Comparison of ENCODE assay signal across 8 cellular contexts in the genomic region with DNA sequence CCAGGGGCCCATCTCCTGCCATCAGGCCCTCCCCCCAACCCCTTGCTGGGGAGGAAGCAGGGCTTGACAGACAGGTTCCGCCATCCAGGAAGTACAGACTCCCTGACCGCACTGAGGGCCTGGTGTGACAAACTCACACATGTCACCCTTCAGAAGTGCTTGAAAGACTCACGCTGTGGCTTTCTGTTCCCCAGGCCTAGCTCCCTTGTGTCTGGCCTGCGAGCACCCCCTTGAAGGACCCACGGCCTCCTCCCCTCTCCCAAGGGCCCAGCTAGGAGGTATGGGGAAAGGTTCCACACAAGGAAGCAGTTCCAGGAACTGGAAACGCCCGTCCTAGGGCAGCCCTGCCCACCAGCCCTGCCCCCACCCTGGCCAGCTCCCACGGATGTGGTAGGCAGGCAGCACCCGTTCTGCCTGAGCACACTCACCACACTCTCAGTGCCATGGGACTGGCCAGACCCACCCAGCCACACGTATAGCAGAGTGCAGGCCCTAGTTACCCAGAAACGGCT. TPM values are rescaled to one million over a fixed set of nuclear protein-coding genes. Genes with fewer than 3 reads are reported as not detected.
DNase-seq lines count a peak whose midpoint lies in the region; TF ChIP-seq lines count a peak whose summit lies in the region.

No MANE protein-coding gene starts in this region.

- H3K27me3 ChIP-seq in H9 (ENCODE audit: insufficient read depth, low read length) (no peaks in the 10 kb centered on the region), left ventricle myocardium inferior (ENCODE audit: low read depth) (no peaks in the 10 kb centered on the region), uterus (no peaks in the 10 kb centered on the region), testis (no peaks in the 10 kb centered on the region)

- no peak for TF ChIP-seq CTCF in H9 (conservative IDR thresholded peaks at IDR 0.05)
- no peak for TF ChIP-seq CTCF in NB4 (IDR thresholded peaks at IDR 0.05; ENCODE audit: low read depth, low read length)
- no peak for TF ChIP-seq CTCF in left ventricle myocardium inferior (IDR thresholded peaks at IDR 0.05; ENCODE audit: borderline replicate concordance)
- TF ChIP-seq CTCF in uterus (IDR thresholded peaks at IDR 0.05): no peak
- no peak for TF ChIP-seq CTCF in testis (IDR thresholded peaks at IDR 0.05)

- peak; percentile 15 for TF ChIP-seq POLR2A in GM10847 (IDR thresholded peaks at IDR 0.05; ENCODE audit: extremely low read depth, insufficient read length)
- TF ChIP-seq POLR2A in NB4 (IDR thresholded peaks at IDR 0.05; ENCODE audit: extremely low read depth, insufficient read length): no peak
- TF ChIP-seq POLR2A in uterus (IDR thresholded peaks at IDR 0.05): no peak
- no peak for TF ChIP-seq POLR2A in testis (IDR thresholded peaks at IDR 0.05)

- H3K4me2 ChIP-seq in H9 (ENCODE audit: insufficient read depth, insufficient read length, low read length): no peak overlapping the region

- H2BK20ac ChIP-seq in H9 (ENCODE audit: low read depth, low read length, poor library complexity, severe bottlenecking): no peak overlapping the region

- H3K4me3 ChIP-seq in NB4 (ENCODE audit: low read depth, low read length) (no peak overlapping the region), left ventricle myocardium inferior (no peak overlapping the region), uterus (no peak overlapping the region), testis (no peak overlapping the region)

- H3K9ac ChIP-seq in H9 (ENCODE audit: extremely low read depth, insufficient read length, low read length): no peak overlapping the region

- no peak overlapping the region for H4K91ac ChIP-seq in H9 (ENCODE audit: insufficient read length, low read depth, low read length)

- H3K4ac ChIP-seq in H9 (ENCODE audit: low read depth, low read length): no peak overlapping the region

- H3K27me3 Mint-ChIP-seq in H9 (ENCODE audit: low read depth): no peaks in the 10 kb centered on the region

- no peak overlapping the region for H3K18ac ChIP-seq in H9 (ENCODE audit: insufficient read length, low read depth, low read length)

- peak overlapping the region in 1 of 2 experiments; percentile 38; a peak in 1 of 5 replicates for H3K4me3 Mint-ChIP-seq in H9

- H2BK120ac ChIP-seq in H9 (ENCODE audit: low read depth, low read length, poor library complexity, severe bottlenecking): no peak overlapping the region

- H4K20me1 ChIP-seq in H9 (ENCODE audit: control insufficient read depth, insufficient read depth, insufficient read length): no peaks in the 10 kb centered on the region

- H2AK5ac ChIP-seq in H9 (ENCODE audit: insufficient read length, low read length): no peak overlapping the region

- no peak overlapping the region for H3K23ac ChIP-seq in H9 (ENCODE audit: insufficient read length, low read depth, low read length)

- peaks cover 71 to 91% (median 83%) of the 10 kb centered on the region in 3 experiments for H3K36me3 Mint-ChIP-seq in H9 (ENCODE audit: insufficient read depth in 1 of 3, low read depth in 3 of 3)

- no peak overlapping the region for H3K14ac ChIP-seq in H9 (ENCODE audit: insufficient read depth, low read length)

- H3K27ac Mint-ChIP-seq in H9: peak overlapping the region; percentile 79 to 92 (median 91); a peak in 4 of 7 replicates

- H2AFZ ChIP-seq in H9 (ENCODE audit: low read length): no peak overlapping the region

- no peaks in the 10 kb centered on the region for H3K9me3 ChIP-seq in H9 (ENCODE audit: control insufficient read depth, low read depth, low read length)
- H3K9me3 ChIP-seq in left ventricle myocardium inferior (replicated peaks): no peaks in the 10 kb centered on the region
- H3K9me3 ChIP-seq in uterus: no peaks in the 10 kb centered on the region
- no peaks in the 10 kb centered on the region for H3K9me3 ChIP-seq in testis

- intact Hi-C loops in left ventricle myocardium inferior (cut with micrococcal nuclease) (no loop called here), uterus (cut with DNase I; ENCODE audit: low total_unique reads) (no loop called here), testis (cut with DNase I; ENCODE audit: low total_unique reads) (no loop called here)

- H3K4me1 ChIP-seq in H9 (ENCODE audit: insufficient read depth, low read length) (no peaks in the 10 kb centered on the region; the same call in 1 of the 2 replicates), left ventricle myocardium inferior (peaks cover 39% of the 10 kb centered on the region), uterus (peaks cover 0 to 5% of the 10 kb centered on the region in 2 donors), testis (peaks cover 12% of the 10 kb centered on the region)

- no CpG with 5 or more reads among the region's 11 CpGs for WGBS in H9 (ENCODE audit: extremely low coverage, insufficient read length, low lambda C conversion rate)
- 68 to 73% methylated on average over 4 to 11 of the region's 11 CpGs for WGBS in testis, 2 donors

- H3K4me1 Mint-ChIP-seq in H9: peaks cover 42 to 57% of the 10 kb centered on the region in 2 experiments

- H2BK12ac ChIP-seq in H9 (ENCODE audit: insufficient read length, low read depth, low read length): no peak overlapping the region

- H2BK15ac ChIP-seq in H9 (ENCODE audit: low read depth, low read length): no peak overlapping the region

- no peaks in the 10 kb centered on the region for H3K79me1 ChIP-seq in H9 (ENCODE audit: insufficient read depth, low read depth, low read length, poor library complexity, severe bottlenecking)

- H3K27ac ChIP-seq in H9 (ENCODE audit: insufficient read length, low read depth, low read length): no peak overlapping the region
- peak overlapping the region; percentile 52 for H3K27ac ChIP-seq in left ventricle myocardium inferior (replicated peaks)
- no peak overlapping the region for H3K27ac ChIP-seq in uterus
- no peak overlapping the region for H3K27ac ChIP-seq in testis

- no peak overlapping the region for H3T11ph ChIP-seq in H9 (ENCODE audit: low read length)

- H3K56ac ChIP-seq in H9 (ENCODE audit: insufficient read length, low read depth, low read length): no peak overlapping the region

- H3K36me3 ChIP-seq in left ventricle myocardium inferior (peaks cover 35% of the 10 kb centered on the region), uterus (no peaks in the 10 kb centered on the region), testis (ENCODE audit: low read depth, missing control alignments) (no peaks in the 10 kb centered on the region)

- no peaks in the 10 kb centered on the region for H3K23me2 ChIP-seq in H9 (ENCODE audit: insufficient read length, low read depth, low read length, poor library complexity, severe bottlenecking)

- H3K9me3 Mint-ChIP-seq in H9: no peaks in the 10 kb centered on the region

- DNase-seq in H9 (peak; percentile 38), NB4 (ENCODE audit: low read depth) (peak; percentile 93), left ventricle myocardium inferior (peak; percentile 59), uterus (no peak), testis (no peak)
- peak; percentile 85 for DNase-seq in activated CD8-positive, alpha-beta memory T cell treated with anti-CD3 and anti-CD28 coated beads, Interleukin-2, amount 50 U/mL, for 48 hours
- DNase-seq in stimulated activated CD4-positive, alpha-beta T cell treated with anti-CD3 and anti-CD28 coated beads, Interleukin-15, amount 100 ng/mL, for 1 hour (ENCODE audit: low read depth in 1 of 2, low spot score in 1 of 2): peak; percentile 34 to 53

- no peak overlapping the region for H2BK5ac ChIP-seq in H9 (ENCODE audit: insufficient read length, low read length)

- H3K79me2 ChIP-seq in H9 (ENCODE audit: insufficient read depth, low read length): peaks cover 3% of the 10 kb centered on the region; the same call in 1 of the 2 replicates

- no peak overlapping the region for H4K8ac ChIP-seq in H9 (replicated peaks; ENCODE audit: insufficient read length, low read depth, low read length)

- H4K5ac ChIP-seq in H9 (ENCODE audit: insufficient read length, low read depth, low read length): no peak overlapping the region

RNA-seq across cellular contexts. Expression of a gene that starts 26.7 kb away (rescaled TPM):
- 186 and 187 TPM in 2 replicates for total RNA-seq in H9 (2021)
- 54.9 TPM for total RNA-seq in left ventricle myocardium inferior
- total RNA-seq in uterus: 10 to 100 TPM in 3 of 4 donors, 1 to 10 TPM in 1; 4.6 to 76.2 (median 28.2) TPM
- total RNA-seq in testis: 10 to 100 TPM; 36.9 to 38.3 TPM
- polyA plus RNA-seq in testis (ENCODE audit: insufficient read depth, low read depth, low replicate concordance): 19.4 TPM

Comparison
In these comparisons a context has a peak if more than half of its experiments do, and no peak if none do; other contexts are left out.
1. DNase-seq: peak in H9 (single experiment), NB4 (single experiment), activated CD8-positive, alpha-beta memory T cell treated with anti-CD3 and anti-CD28 coated beads, Interleukin-2, amount 50 U/mL, for 48 hours (single experiment), left ventricle myocardium inferior (single experiment) and stimulated activated CD4-positive, alpha-beta T cell treated with anti-CD3 and anti-CD28 coated beads, Interleukin-15, amount 100 ng/mL, for 1 hour (2 of 2); none in uterus (0 of 2) and testis (single experiment).